Comparison of ENCODE assay signal across 19 cellular contexts in genomic region chr3:182650568-182651128, GRCh38.
DNase-seq lines count a peak whose midpoint lies in the region; ATAC-seq and TF ChIP-seq lines count a peak whose summit lies in the region.
"Had no signal": no experiment of that assay in that cellular context is flagged by ENCODE, and none has a peak within 500 bp of the region (broad histone marks: within the 10 kb centered on the region; RNA-seq: fewer than 3 reads in every experiment).

No MANE protein-coding gene starts in this region.

- no peaks in the 10 kb centered on the region for H3K27me3 ChIP-seq in transverse colon
- H3K27me3 ChIP-seq: BLaER1 treated with 17β-estradiol and CSF1 and Interleukin-3, amounts not matched to agents 10 nM and 100 nM had no signal

- H3K4me3 ChIP-seq in epithelial cell of proximal tubule (ENCODE audit: low read depth, low read length) (no peak overlapping the region), transverse colon (no peak overlapping the region)
- H3K4me3 ChIP-seq: BLaER1 treated with 17β-estradiol and CSF1 and Interleukin-3, amounts not matched to agents 10 nM and 100 nM had no signal

- no peak for TF ChIP-seq CTCF in epithelial cell of proximal tubule (conservative IDR thresholded peaks at IDR 0.05; ENCODE audit: low read depth, low read length)
- no peak for TF ChIP-seq CTCF in transverse colon (IDR thresholded peaks at IDR 0.05)

- peaks cover 0 to 20% (median 11%) of the 10 kb centered on the region in 4 donors for H3K4me1 ChIP-seq in transverse colon
- H3K4me1 ChIP-seq: BLaER1 treated with 17β-estradiol and CSF1 and Interleukin-3, amounts not matched to agents 10 nM and 100 nM had no signal

- intact Hi-C loops in transverse colon (cut with DNase I; ENCODE audit: low total_unique reads): no loop called here

- 67 to 84% methylated on average over 1 to 3 of the region's 3 CpGs for WGBS in transverse colon (ENCODE audit: low coverage in 1 of 2), 2 donors

- H3K27ac ChIP-seq in transverse colon: peak overlapping the region; percentile 65 to 76 (median 66)
- H3K27ac ChIP-seq: BLaER1 treated with 17β-estradiol and CSF1 and Interleukin-3, amounts not matched to agents 10 nM and 100 nM; RWPE1 had no signal

- H3K36me3 ChIP-seq in transverse colon: no peaks in the 10 kb centered on the region
- H3K36me3 ChIP-seq: BLaER1 treated with 17β-estradiol and CSF1 and Interleukin-3, amounts not matched to agents 10 nM and 100 nM had no signal

- ATAC-seq in left lobe of liver (peak; percentile 66), GM21576 (IDR thresholded peaks at IDR 0.05; ENCODE audit: unreplicated experiment) (no peak), GM18519 (IDR thresholded peaks at IDR 0.05; ENCODE audit: low FRiP score, unreplicated experiment) (no peak), GM19397 (IDR thresholded peaks at IDR 0.05; ENCODE audit: unreplicated experiment) (no peak)
- ATAC-seq: CD8-positive, alpha-beta T cell; PC-3; SK-N-SH treated with all-trans-retinoic acid at 6 μM for 48 hours had no signal

- DNase-seq in NCI-H774 (lab: John Stamatoyannopoulos, UW): peak; percentile 62
- peak; percentile 44 for DNase-seq in epithelial cell of proximal tubule (ENCODE audit: low read depth)
- no peak for DNase-seq in left lobe of liver (ENCODE audit: low spot score)
- DNase-seq in transverse colon: no peak
- DNase-seq in NCI-H1105 (lab: John Stamatoyannopoulos, UW): no peak
- DNase-seq: CD8-positive, alpha-beta T cell; DMS79; HCEC 1CT; MM.1S; NCI-H1092; NCI-H1694; PC-3; SIG-M5 had no signal

- in situ Hi-C loops in transverse colon (cut with MboI; ENCODE audit: low pct_ligation_motif_present in 1 of 4, low pct_unique_long_range_greater_than_20kb in 1 of 4, low sequenced_read_pairs in 3 of 4): no loop called here

- H3K9me3 ChIP-seq in transverse colon: no peaks in the 10 kb centered on the region

- TF ChIP-seq EP300 in transverse colon (IDR thresholded peaks at IDR 0.05; ENCODE audit: low read depth): no peak

- TF ChIP-seq POLR2A in transverse colon (IDR thresholded peaks at IDR 0.05): no peak

Comparison
In these comparisons a context has a peak if more than half of its experiments do, and no peak if none do; other contexts are left out.
1. DNase-seq: peak in NCI-H774 (single experiment) and epithelial cell of proximal tubule (single experiment); none in left lobe of liver (single experiment), transverse colon (single experiment) and NCI-H1105 (single experiment).